Comparison of ENCODE assay signal across 3 cellular contexts in genomic region chr9:91915524-91916266, GRCh38.
TF ChIP-seq lines count a peak whose summit lies in the region.

No MANE protein-coding gene starts in this region.

TF ChIP-seq in A549, 52 proteins besides CTCF, POLR2A, EP300 and RAD21:
- TF ChIP-seq POLR2AphosphoS2 (conservative IDR thresholded peaks at IDR 0.05; ENCODE audit: low read length) (no peak), MAFK (IDR thresholded peaks at IDR 0.05; ENCODE audit: partially characterized antibody) (peak; percentile 19), REST (IDR thresholded peaks at IDR 0.05) (no peak)

TF ChIP-seq in K562, 482 proteins besides CTCF, POLR2A, EP300 and RAD21 (continues in another document):
- TF ChIP-seq POLR2AphosphoS2 (IDR thresholded peaks at IDR 0.05; ENCODE audit: low read length) = no peak
- no peak for TF ChIP-seq NBN (IDR thresholded peaks at IDR 0.05; ENCODE audit: low read depth)
- no peak for TF ChIP-seq MAFF (IDR thresholded peaks at IDR 0.05; ENCODE audit: low read length)
- no peak for TF ChIP-seq MAX (CRISPR knock-in tag; IDR thresholded peaks at IDR 0.05)
- TF ChIP-seq ZNF551 (CRISPR knock-in tag; IDR thresholded peaks at IDR 0.05) = no peak
- TF ChIP-seq THRA (IDR thresholded peaks at IDR 0.05) = no peak
- no peak for TF ChIP-seq CHD1 (IDR thresholded peaks at IDR 0.05; ENCODE audit: low read length)
- no peak for TF ChIP-seq NEUROD1 (IDR thresholded peaks at IDR 0.05; ENCODE audit: borderline replicate concordance, low read depth, low read length, partially characterized antibody)
- TF ChIP-seq SLC30A9 (CRISPR knock-in tag; IDR thresholded peaks at IDR 0.05) = no peak
- no peak for TF ChIP-seq FOXJ2 (tag; IDR thresholded peaks at IDR 0.05)
- TF ChIP-seq ZNF57 (CRISPR knock-in tag; IDR thresholded peaks at IDR 0.05) = no peak
- TF ChIP-seq GABPB2 (CRISPR knock-in tag; conservative IDR thresholded peaks at IDR 0.05) = no peak
- 0 out of 2 replicates have a peak, but pooled peaks have one; percentile 8 for TF ChIP-seq CEBPG (CRISPR knock-in tag; IDR thresholded peaks at IDR 0.05)
- TF ChIP-seq CEBPG (tag; conservative IDR thresholded peaks at IDR 0.05 in 1 of 2, IDR thresholded peaks at IDR 0.05 in 1 of 2) = no peak
- no peak for TF ChIP-seq ESRRA (IDR thresholded peaks at IDR 0.05; ENCODE audit: borderline replicate concordance, low read depth)
- no peak for TF ChIP-seq ZEB2 (IDR thresholded peaks at IDR 0.05)
- TF ChIP-seq PHB (CRISPR knock-in tag; IDR thresholded peaks at IDR 0.05) = no peak
- no peak for TF ChIP-seq MXI1 (IDR thresholded peaks at IDR 0.05; ENCODE audit: low read depth, low read length)
- no peak for TF ChIP-seq SAFB (IDR thresholded peaks at IDR 0.05; ENCODE audit: borderline replicate concordance, low read depth, low read length)
- no peak for TF ChIP-seq RFX5 (IDR thresholded peaks at IDR 0.05; ENCODE audit: low read depth, low read length)
- no peak for TF ChIP-seq EWSR1 (IDR thresholded peaks at IDR 0.05; ENCODE audit: borderline replicate concordance, low read depth, partially characterized antibody)
- peak; percentile 76 for TF ChIP-seq NFYB (IDR thresholded peaks at IDR 0.05; ENCODE audit: extremely low read depth, insufficient read length)
- TF ChIP-seq ZNF316 (IDR thresholded peaks at IDR 0.05) = peak; percentile 31; the same call in 1 of the 2 replicates
- no peak for TF ChIP-seq ZNF354B (CRISPR knock-in tag; IDR thresholded peaks at IDR 0.05)
- peak; percentile 52; the same call in 1 of the 2 replicates for TF ChIP-seq CEBPB (tag; IDR thresholded peaks at IDR 0.05)
- TF ChIP-seq C11orf30 (IDR thresholded peaks at IDR 0.05; ENCODE audit: low read depth) = 0 out of 2 replicates have a peak, but pooled peaks have one; percentile 19
- TF ChIP-seq MLX (CRISPR knock-in tag; conservative IDR thresholded peaks at IDR 0.05) = no peak
- no peak for TF ChIP-seq CAMTA2 (CRISPR knock-in tag; conservative IDR thresholded peaks at IDR 0.05)
- no peak for TF ChIP-seq CBX2 (IDR thresholded peaks at IDR 0.05; ENCODE audit: insufficient read depth, low read length, poor library complexity, severe bottlenecking)
- no peak for TF ChIP-seq CHAMP1 (IDR thresholded peaks at IDR 0.05)
- TF ChIP-seq OTX1 (CRISPR knock-in tag; IDR thresholded peaks at IDR 0.05) = no peak
- no peak for TF ChIP-seq HIVEP1 (CRISPR knock-in tag; IDR thresholded peaks at IDR 0.05)
- TF ChIP-seq HLTF (IDR thresholded peaks at IDR 0.05) = no peak
- no peak for TF ChIP-seq TCF7L2 (IDR thresholded peaks at IDR 0.05; ENCODE audit: low read depth, low read length)
- TF ChIP-seq KLF16 (IDR thresholded peaks at IDR 0.05) = no peak
- TF ChIP-seq CBX1 (IDR thresholded peaks at IDR 0.05; ENCODE audit: low read depth) = no peak

TF ChIP-seq in HEK293T, 16 proteins besides CTCF, POLR2A, EP300 and RAD21:
- no peak for TF ChIP-seq ELF4 (IDR thresholded peaks at IDR 0.05)
- no peak for TF ChIP-seq FOXM1 (IDR thresholded peaks at IDR 0.05; ENCODE audit: borderline replicate concordance)
- TF ChIP-seq BHLHE40 (IDR thresholded peaks at IDR 0.05; ENCODE audit: borderline replicate concordance) = no peak
- TF ChIP-seq LEF1 (IDR thresholded peaks at IDR 0.05; ENCODE audit: borderline replicate concordance) = no peak
- no peak for TF ChIP-seq TARDBP (IDR thresholded peaks at IDR 0.05)
- no peak for TF ChIP-seq FOXA1 (IDR thresholded peaks at IDR 0.05)
- no peak for TF ChIP-seq HDGF (IDR thresholded peaks at IDR 0.05; ENCODE audit: borderline replicate concordance)
- no peak for TF ChIP-seq SUZ12 (IDR thresholded peaks at IDR 0.05)
- no peak for TF ChIP-seq FOXK2 (IDR thresholded peaks at IDR 0.05)
- no peak for TF ChIP-seq SP1 (IDR thresholded peaks at IDR 0.05)
- no peak for TF ChIP-seq ZNF384 (IDR thresholded peaks at IDR 0.05)
- TF ChIP-seq L3MBTL2 (conservative IDR thresholded peaks at IDR 0.05) = no peak
- no peak for TF ChIP-seq CTBP1 (IDR thresholded peaks at IDR 0.05; ENCODE audit: borderline replicate concordance)
- TF ChIP-seq ARNT (IDR thresholded peaks at IDR 0.05) = no peak
- no peak for TF ChIP-seq NFRKB (IDR thresholded peaks at IDR 0.05)
- no peak for TF ChIP-seq PKNOX1 (IDR thresholded peaks at IDR 0.05)
